ENCODE assay signal across 19 cellular contexts in genomic region chr3:59273976-59274375, GRCh38.
"Had no signal": no experiment of that assay in that cellular context is flagged by ENCODE, and none has a peak within 500 bp of the region (broad histone marks: within the 10 kb centered on the region; RNA-seq: fewer than 3 reads in every experiment).

No MANE protein-coding gene starts in this region.

- H3K4me3 Mint-ChIP-seq: activated CD4-positive, alpha-beta T cell treated with anti-CD3 and anti-CD28 coated beads for 36 hours; activated CD8-positive, alpha-beta T cell treated with anti-CD3 and anti-CD28 coated beads, Interleukin-2, amount 10 ng/mL, durations not matched to agents 7 days and 5 days; activated naive CD8-positive, alpha-beta T cell treated with anti-CD3 and anti-CD28 coated beads, Interleukin-2, amount 50 U/mL, for 24 hours; activated T-helper 1 cell treated with anti-CD3 and anti-CD28 coated beads, Interleukin-12 subunit alpha, Interleukin-12 subunit beta, Interleukin-2, Interleukin-4 antibody, amounts not matched to agents 30 ng/mL and 10 ng/mL and 1 ng/mL, durations not matched to agents 14 hours and 24 hours and 36 hours; naive B cell; stimulated activated effector memory CD8-positive, alpha-beta T cell treated with anti-CD3 and anti-CD28 coated beads, Interleukin-12 subunit alpha, Interleukin-12 subunit beta, amount 100 ng/mL, for 72 hours; type B pancreatic cell had no signal

- H3K9me3 ChIP-seq: right atrium auricular region had no signal

- DNase-seq: activated CD4-positive, alpha-beta T cell treated with anti-CD3 and anti-CD28 coated beads for 36 hours; activated CD8-positive, alpha-beta memory T cell treated with anti-CD3 and anti-CD28 coated beads, Interleukin-2, amount 50 U/mL, for 48 hours; activated CD8-positive, alpha-beta T cell treated with anti-CD3 and anti-CD28 coated beads, Interleukin-2, amount 10 ng/mL, durations not matched to agents 7 days and 5 days; activated naive CD4-positive, alpha-beta T cell treated with Interleukin-2 at 50 U/mL for 16 hours; activated naive CD8-positive, alpha-beta T cell treated with anti-CD3 and anti-CD28 coated beads, Interleukin-2, amount 50 U/mL, for 24 hours; caudate nucleus; effector CD8-positive, alpha-beta T cell; glutamatergic neuron; left colon; naive B cell; posterior cingulate gyrus; substantia nigra had no signal

- H3K27ac ChIP-seq: coronary artery, right atrium auricular region, VCaP had no signal

- H3K9me3 Mint-ChIP-seq: activated naive CD8-positive, alpha-beta T cell treated with anti-CD3 and anti-CD28 coated beads, Interleukin-2, amount 50 U/mL, for 24 hours; activated T-helper 1 cell treated with anti-CD3 and anti-CD28 coated beads, Interleukin-12 subunit alpha, Interleukin-12 subunit beta, Interleukin-2, Interleukin-4 antibody, amounts not matched to agents 30 ng/mL and 10 ng/mL and 1 ng/mL, durations not matched to agents 14 hours and 24 hours and 36 hours; stimulated activated effector memory CD8-positive, alpha-beta T cell treated with anti-CD3 and anti-CD28 coated beads, Interleukin-12 subunit alpha, Interleukin-12 subunit beta, amount 100 ng/mL, for 72 hours had no signal

- H3K4me1 Mint-ChIP-seq: activated CD4-positive, alpha-beta T cell treated with anti-CD3 and anti-CD28 coated beads for 36 hours; activated naive CD8-positive, alpha-beta T cell treated with anti-CD3 and anti-CD28 coated beads, Interleukin-2, amount 50 U/mL, for 24 hours; naive B cell; stimulated activated effector memory CD8-positive, alpha-beta T cell treated with anti-CD3 and anti-CD28 coated beads, Interleukin-12 subunit alpha, Interleukin-12 subunit beta, amount 100 ng/mL, for 72 hours had no signal

- H3K27me3 Mint-ChIP-seq: activated CD4-positive, alpha-beta T cell treated with anti-CD3 and anti-CD28 coated beads for 36 hours; activated naive CD8-positive, alpha-beta T cell treated with anti-CD3 and anti-CD28 coated beads, Interleukin-2, amount 50 U/mL, for 24 hours; naive B cell had no signal

- H3K36me3 ChIP-seq: right atrium auricular region had no signal

- H3K4me2 ChIP-seq: smooth muscle cell had no signal

- H3K4me3 ChIP-seq: coronary artery, right atrium auricular region, smooth muscle cell had no signal

- H3K27me3 ChIP-seq: right atrium auricular region had no signal

- H3K27ac Mint-ChIP-seq: activated CD4-positive, alpha-beta T cell treated with anti-CD3 and anti-CD28 coated beads for 36 hours; activated CD8-positive, alpha-beta T cell treated with anti-CD3 and anti-CD28 coated beads, Interleukin-2, amount 10 ng/mL, durations not matched to agents 7 days and 5 days; activated naive CD8-positive, alpha-beta T cell treated with anti-CD3 and anti-CD28 coated beads, Interleukin-2, amount 50 U/mL, for 24 hours; activated T-helper 1 cell treated with anti-CD3 and anti-CD28 coated beads, Interleukin-12 subunit alpha, Interleukin-12 subunit beta, Interleukin-2, Interleukin-4 antibody, amounts not matched to agents 30 ng/mL and 10 ng/mL and 1 ng/mL, durations not matched to agents 14 hours and 24 hours and 36 hours; stimulated activated effector memory CD8-positive, alpha-beta T cell treated with anti-CD3 and anti-CD28 coated beads, Interleukin-12 subunit alpha, Interleukin-12 subunit beta, amount 100 ng/mL, for 72 hours; type B pancreatic cell had no signal

- H3K36me3 Mint-ChIP-seq: naive B cell; stimulated activated effector memory CD8-positive, alpha-beta T cell treated with anti-CD3 and anti-CD28 coated beads, Interleukin-12 subunit alpha, Interleukin-12 subunit beta, amount 100 ng/mL, for 72 hours; type B pancreatic cell had no signal

- H3K4me1 ChIP-seq: right atrium auricular region had no signal

- ATAC-seq: activated CD4-positive, alpha-beta T cell treated with anti-CD3 and anti-CD28 coated beads for 36 hours; activated CD8-positive, alpha-beta T cell treated with anti-CD3 and anti-CD28 coated beads, Interleukin-2, amount 10 ng/mL, durations not matched to agents 7 days and 5 days; activated naive CD8-positive, alpha-beta T cell treated with anti-CD3 and anti-CD28 coated beads, Interleukin-2, amount 50 U/mL, for 24 hours; left colon; stimulated activated effector memory CD8-positive, alpha-beta T cell treated with anti-CD3 and anti-CD28 coated beads, Interleukin-12 subunit alpha, Interleukin-12 subunit beta, amount 100 ng/mL, for 72 hours had no signal
